Comparison of ENCODE assay signal across 17 cellular contexts in the genomic region with DNA sequence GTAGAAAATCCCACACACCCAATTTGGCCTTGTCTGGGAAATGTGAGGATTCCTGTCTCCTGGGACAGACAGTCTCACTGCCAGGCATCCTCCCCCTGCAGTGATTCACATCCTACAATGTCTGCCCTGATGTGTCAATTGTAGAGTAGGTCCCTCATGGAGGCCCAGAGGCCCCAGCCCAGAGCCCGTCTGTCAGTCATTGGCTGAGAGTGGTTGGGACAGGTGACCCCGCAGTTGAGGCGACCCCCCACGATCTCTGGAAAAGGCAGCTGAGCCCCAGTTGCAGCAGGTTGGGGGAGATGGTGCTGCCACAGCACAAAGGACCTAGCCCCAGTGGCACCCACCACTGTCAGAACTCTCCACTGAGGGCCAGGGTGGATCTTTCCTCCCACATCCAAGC.
DNase-seq lines count a peak whose midpoint lies in the region; ATAC-seq, FAIRE-seq and TF ChIP-seq lines count a peak whose summit lies in the region.
"Had no signal": no experiment of that assay in that cellular context is flagged by ENCODE, and none has a peak within 500 bp of the region (broad histone marks: within the 10 kb centered on the region; RNA-seq: fewer than 3 reads in every experiment).

No MANE protein-coding gene starts in this region.

- in situ Hi-C loops in HepG2 (cut with HindIII; ENCODE audit: extremely low pct_ligation_motif_present, low pct_unique_long_range_greater_than_20kb), result no loop called here

- 85 to 96% (median 91%) methylated on average over 4 of the region's 4 CpGs for WGBS in spleen, 5 donors
- no CpG with 5 or more reads among the region's 4 CpGs for WGBS in HepG2 (ENCODE audit: low lambda C conversion rate)

- TF ChIP-seq EP300 in HepG2 (IDR thresholded peaks at IDR 0.05; ENCODE audit: low read depth in 2 of 2, low read length in 2 of 2) (no peak), HepG2 (CRISPR knock-in tag; IDR thresholded peaks at IDR 0.05; ENCODE audit: borderline replicate concordance) (no peak)

- H3K27me3 ChIP-seq in SJCRH30 (no peaks in the 10 kb centered on the region), spleen (replicated peaks in 1 of 7) (peaks cover 0 to 33% (median 6%) of the 10 kb centered on the region in 7 donors), HepG2 (ENCODE audit: control insufficient read depth in 1 of 2, insufficient read depth in 2 of 2, low read length in 2 of 2) (peaks cover 1 to 48% of the 10 kb centered on the region in 2 experiments; a peak in 4 of 5 replicates)
- H3K27me3 ChIP-seq: right lobe of liver had no signal

- BruUV-seq in HepG2 (replicated peaks; lab: Mats Ljungman, UMichigan), result no TSS peak

- FAIRE-seq in HepG2 (lab: Jason Lieb, UNC), result no peak
- FAIRE-seq: endometrium had no signal

- H3K27ac ChIP-seq in SJCRH30 (peak overlapping the region; percentile 42), spleen (no peak overlapping the region), HepG2 (ENCODE audit: extremely low read length, insufficient read depth, low read length) (no peak overlapping the region)
- H3K27ac ChIP-seq: heart left ventricle had no signal

- no peak overlapping the region for H2AFZ ChIP-seq in HepG2 (ENCODE audit: low read length)

- no peak overlapping the region for H3K4me2 ChIP-seq in HepG2 (ENCODE audit: low read depth, low read length)

- H3K36me3 ChIP-seq in SJCRH30 (no peaks in the 10 kb centered on the region), spleen (no peaks in the 10 kb centered on the region), HepG2 (replicated peaks in 1 of 2; ENCODE audit: control insufficient read depth in 1 of 2, insufficient read depth in 2 of 2, low read length in 2 of 2) (no peaks in the 10 kb centered on the region)
- H3K36me3 ChIP-seq: heart left ventricle, right lobe of liver had no signal

- no peak for ATAC-seq in HG03108 (IDR thresholded peaks at IDR 0.05; ENCODE audit: unreplicated experiment)
- ATAC-seq in HepG2, result no peak
- ATAC-seq: heart left ventricle; naive thymus-derived CD4-positive, alpha-beta T cell; Panc1 had no signal

- H3K4me3 ChIP-seq in SJCRH30, result peak overlapping the region; percentile 50
- H3K4me3 ChIP-seq in foreskin fibroblast (ENCODE audit: low read depth in 1 of 2, low read length in 2 of 2), result no peak overlapping the region
- H3K4me3 ChIP-seq in spleen, result no peak overlapping the region
- no peak overlapping the region for H3K4me3 ChIP-seq in HepG2 (replicated peaks in 1 of 3; ENCODE audit: insufficient read depth in 1 of 3, low read depth in 2 of 3, low read length in 3 of 3)
- H3K4me3 ChIP-seq: heart left ventricle had no signal

- intact Hi-C loops in spleen (cut with DNase I; ENCODE audit: low total_unique reads) (no loop called here), HepG2 (cut with micrococcal nuclease; ENCODE audit: unreplicated experiment) (no loop called here)

- H3K79me2 ChIP-seq in HepG2 (ENCODE audit: insufficient read depth, low read length), result no peaks in the 10 kb centered on the region

- H4K20me1 ChIP-seq in HepG2 (ENCODE audit: insufficient read depth, low read length), result no peaks in the 10 kb centered on the region; the same call in 1 of the 2 replicates

- POLR2A ChIA-PET in HepG2 (lab: Yijun Ruan, JAX), result no interaction called here

- TF ChIP-seq CTCF in foreskin fibroblast (IDR thresholded peaks at IDR 0.05; ENCODE audit: low read depth, low read length) (no peak), spleen (IDR thresholded peaks at IDR 0.05 in 8 of 11, conservative IDR thresholded peaks at IDR 0.05 in 3 of 11) (no peak), HepG2 (CRISPR knock-in tag; IDR thresholded peaks at IDR 0.05) (no peak)

- H3K4me1 ChIP-seq in SJCRH30 (peaks cover 28% of the 10 kb centered on the region), spleen (peaks cover 0 to 15% (median 0%) of the 10 kb centered on the region in 6 donors), HepG2 (ENCODE audit: insufficient read depth, low read length) (no peaks in the 10 kb centered on the region)

- TF ChIP-seq POLR2A in spleen (IDR thresholded peaks at IDR 0.05), result no peak
- TF ChIP-seq POLR2A in HepG2 (IDR thresholded peaks at IDR 0.05; ENCODE audit: insufficient read depth in 1 of 2, low read depth in 2 of 2, low read length in 2 of 2), result no peak

- H3K9ac ChIP-seq in HepG2 (ENCODE audit: insufficient read depth, low read depth, low read length), result no peak overlapping the region

- CTCF ChIA-PET in HepG2 (lab: Yijun Ruan, JAX; ENCODE audit: low intra/inter-chr PET ratio, low total read pairs), result no interaction called here

- H3K9me3 ChIP-seq in SJCRH30 (replicated peaks) (no peaks in the 10 kb centered on the region), spleen (no peaks in the 10 kb centered on the region), HepG2 (ENCODE audit: low read length) (no peaks in the 10 kb centered on the region)
- H3K9me3 ChIP-seq: heart left ventricle, right lobe of liver had no signal

- TF ChIP-seq RAD21 in HepG2 (CRISPR knock-in tag; IDR thresholded peaks at IDR 0.05), result no peak

- peak; percentile 42 for DNase-seq in activated CD4-positive, alpha-beta T cell treated with anti-CD3 and anti-CD28 coated beads for 48 hours
- DNase-seq in activated CD4-positive, alpha-beta T cell treated with anti-CD3 and anti-CD28 coated beads, Interleukin-2, amount 50 U/mL, for 4 hours, result no peak
- DNase-seq in SJCRH30 (peak; percentile 56 to 59), foreskin fibroblast (peak; percentile 48 to 68), spleen (peak; percentile 71), NCI-H524 treated with DMSO at 0.1 percent for 48 hours (lab: John Stamatoyannopoulos, UW) (no peak), HepG2 (ENCODE audit: low spot score) (no peak)
- DNase-seq: activated CD4-positive, alpha-beta T cell treated with anti-CD3 and anti-CD28 coated beads, Interleukin-2, amount 10 ng/mL, durations not matched to agents 24 days and 14 days; activated gamma-delta T cell treated with Interleukin-2 at 50 U/mL for 16 hours; left colon; naive thymus-derived CD4-positive, alpha-beta T cell; NCI-H1105 treated with DMSO at 0.1 percent for 48 hours had no signal

TF ChIP-seq in HepG2, 621 proteins besides CTCF, POLR2A, EP300 and RAD21:
- no peak for TF ChIP-seq ZNF782 (CRISPR knock-in tag; IDR thresholded peaks at IDR 0.05; ENCODE audit: borderline replicate concordance)
- no peak for TF ChIP-seq MIER2 (CRISPR knock-in tag; IDR thresholded peaks at IDR 0.05)
- no peak for TF ChIP-seq HMG20B (CRISPR knock-in tag; conservative IDR thresholded peaks at IDR 0.05)
- TF ChIP-seq CENPT (CRISPR knock-in tag; IDR thresholded peaks at IDR 0.05; ENCODE audit: low read depth), result no peak
- TF ChIP-seq, protein P1, sequence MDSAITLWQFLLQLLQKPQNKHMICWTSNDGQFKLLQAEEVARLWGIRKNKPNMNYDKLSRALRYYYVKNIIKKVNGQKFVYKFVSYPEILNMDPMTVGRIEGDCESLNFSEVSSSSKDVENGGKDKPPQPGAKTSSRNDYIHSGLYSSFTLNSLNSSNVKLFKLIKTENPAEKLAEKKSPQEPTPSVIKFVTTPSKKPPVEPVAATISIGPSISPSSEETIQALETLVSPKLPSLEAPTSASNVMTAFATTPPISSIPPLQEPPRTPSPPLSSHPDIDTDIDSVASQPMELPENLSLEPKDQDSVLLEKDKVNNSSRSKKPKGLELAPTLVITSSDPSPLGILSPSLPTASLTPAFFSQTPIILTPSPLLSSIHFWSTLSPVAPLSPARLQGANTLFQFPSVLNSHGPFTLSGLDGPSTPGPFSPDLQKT (CRISPR knock-in tag; IDR thresholded peaks at IDR 0.05; ENCODE audit: borderline replicate concordance), result no peak
- TF ChIP-seq, protein P2, sequence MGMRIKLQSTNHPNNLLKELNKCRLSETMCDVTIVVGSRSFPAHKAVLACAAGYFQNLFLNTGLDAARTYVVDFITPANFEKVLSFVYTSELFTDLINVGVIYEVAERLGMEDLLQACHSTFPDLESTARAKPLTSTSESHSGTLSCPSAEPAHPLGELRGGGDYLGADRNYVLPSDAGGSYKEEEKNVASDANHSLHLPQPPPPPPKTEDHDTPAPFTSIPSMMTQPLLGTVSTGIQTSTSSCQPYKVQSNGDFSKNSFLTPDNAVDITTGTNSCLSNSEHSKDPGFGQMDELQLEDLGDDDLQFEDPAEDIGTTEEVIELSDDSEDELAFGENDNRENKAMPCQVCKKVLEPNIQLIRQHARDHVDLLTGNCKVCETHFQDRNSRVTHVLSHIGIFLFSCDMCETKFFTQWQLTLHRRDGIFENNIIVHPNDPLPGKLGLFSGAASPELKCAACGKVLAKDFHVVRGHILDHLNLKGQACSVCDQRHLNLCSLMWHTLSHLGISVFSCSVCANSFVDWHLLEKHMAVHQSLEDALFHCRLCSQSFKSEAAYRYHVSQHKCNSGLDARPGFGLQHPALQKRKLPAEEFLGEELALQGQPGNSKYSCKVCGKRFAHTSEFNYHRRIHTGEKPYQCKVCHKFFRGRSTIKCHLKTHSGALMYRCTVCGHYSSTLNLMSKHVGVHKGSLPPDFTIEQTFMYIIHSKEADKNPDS (CRISPR knock-in tag; IDR thresholded peaks at IDR 0.05), result no peak
- TF ChIP-seq ZNF75D (CRISPR knock-in tag; IDR thresholded peaks at IDR 0.05; ENCODE audit: borderline replicate concordance), result no peak
- TF ChIP-seq AHR (CRISPR knock-in tag; IDR thresholded peaks at IDR 0.05), result no peak
- TF ChIP-seq NFKBIZ (CRISPR knock-in tag; IDR thresholded peaks at IDR 0.05), result no peak
- TF ChIP-seq, protein P3, sequence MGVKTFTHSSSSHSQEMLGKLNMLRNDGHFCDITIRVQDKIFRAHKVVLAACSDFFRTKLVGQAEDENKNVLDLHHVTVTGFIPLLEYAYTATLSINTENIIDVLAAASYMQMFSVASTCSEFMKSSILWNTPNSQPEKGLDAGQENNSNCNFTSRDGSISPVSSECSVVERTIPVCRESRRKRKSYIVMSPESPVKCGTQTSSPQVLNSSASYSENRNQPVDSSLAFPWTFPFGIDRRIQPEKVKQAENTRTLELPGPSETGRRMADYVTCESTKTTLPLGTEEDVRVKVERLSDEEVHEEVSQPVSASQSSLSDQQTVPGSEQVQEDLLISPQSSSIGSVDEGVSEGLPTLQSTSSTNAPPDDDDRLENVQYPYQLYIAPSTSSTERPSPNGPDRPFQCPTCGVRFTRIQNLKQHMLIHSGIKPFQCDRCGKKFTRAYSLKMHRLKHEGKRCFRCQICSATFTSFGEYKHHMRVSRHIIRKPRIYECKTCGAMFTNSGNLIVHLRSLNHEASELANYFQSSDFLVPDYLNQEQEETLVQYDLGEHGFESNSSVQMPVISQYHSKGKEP (CRISPR knock-in tag; IDR thresholded peaks at IDR 0.05), result no peak
- TF ChIP-seq BCL6 (CRISPR knock-in tag; IDR thresholded peaks at IDR 0.05), result no peak

Comparison
In these comparisons a context has a peak if more than half of its experiments do, and no peak if none do; other contexts are left out.
1. DNase-seq: peak in activated CD4-positive, alpha-beta T cell treated with anti-CD3 and anti-CD28 coated beads for 48 hours (single experiment), SJCRH30 (2 of 2), foreskin fibroblast (2 of 2) and spleen (single experiment); none in activated CD4-positive, alpha-beta T cell treated with anti-CD3 and anti-CD28 coated beads, Interleukin-2, amount 50 U/mL, for 4 hours (0 of 2), NCI-H524 treated with DMSO at 0.1 percent for 48 hours (single experiment) and HepG2 (single experiment).